In genomic region chr12:64404470-64405446, GRCh38 we compare ENCODE assay signal across 8 cellular contexts.
DNase-seq lines count a peak whose midpoint lies in the region; ATAC-seq lines count a peak whose summit lies in the region.

No MANE protein-coding gene starts in this region.

- H3K36me3 ChIP-seq in mucosa of rectum (ENCODE audit: control insufficient read depth in 2 of 2, insufficient read depth in 2 of 2, low read length in 2 of 2) = peaks cover 0 to under 1% of the 10 kb centered on the region in 2 donors

- H3K9me3 ChIP-seq in mucosa of rectum (ENCODE audit: control insufficient read depth in 2 of 2, low read length in 2 of 2) = no peaks in the 10 kb centered on the region

- peak; percentile 85 for DNase-seq in AG20443 (ENCODE audit: low spot score)
- DNase-seq in NOMO-1 treated with dmso at 0.1 percent for 144 hours (lab: John Stamatoyannopoulos, UW; ENCODE audit: unreplicated experiment) = peak; percentile 43
- DNase-seq in activated T-cell treated with anti-CD3 and anti-CD28 coated beads for 24 hours (ENCODE audit: low read depth) = peak; percentile 63
- DNase-seq in epithelial cell of prostate (ENCODE audit: low read depth, low spot score) = no peak
- DNase-seq in stimulated activated CD8-positive, alpha-beta memory T cell treated with anti-CD3 and anti-CD28 coated beads, Interleukin-7, amount 100 ng/mL, for 4 hours (ENCODE audit: low read depth in 2 of 2) = peak; percentile 74 to 75

- H3K4me3 ChIP-seq in mucosa of rectum (ENCODE audit: low read length in 2 of 2) = peak overlapping the region; percentile 91 to 95

- peaks cover 0 to 4% of the 10 kb centered on the region in 2 donors for H3K4me1 ChIP-seq in mucosa of rectum (ENCODE audit: control insufficient read depth in 2 of 2, insufficient read depth in 2 of 2, low read length in 2 of 2)

- H3K27me3 ChIP-seq in mucosa of rectum (ENCODE audit: control insufficient read depth in 2 of 2, insufficient read depth in 2 of 2, low read length in 2 of 2) = no peaks in the 10 kb centered on the region

- peak overlapping the region; percentile 100 for H3K27ac ChIP-seq in epithelial cell of prostate
- peak overlapping the region; percentile 94 to 96 for H3K27ac ChIP-seq in mucosa of rectum (ENCODE audit: low read depth in 2 of 2, low read length in 2 of 2)

- ATAC-seq in GM18519 (IDR thresholded peaks at IDR 0.05; ENCODE audit: low FRiP score, unreplicated experiment) = peak; percentile 6
- peak; percentile 25 for ATAC-seq in HG03095 (IDR thresholded peaks at IDR 0.05; ENCODE audit: unreplicated experiment)

- peak overlapping the region; percentile 88 to 91 for H3K9ac ChIP-seq in mucosa of rectum (ENCODE audit: low read depth in 1 of 2, low read length in 2 of 2)
